ENCODE assay signal across 6 cellular contexts in genomic region chr4:663438-664428, GRCh38. TPM values are rescaled to one million over a fixed set of nuclear protein-coding genes. Genes with fewer than 3 reads are reported as not detected.
DNase-seq lines count a peak whose midpoint lies in the region; ATAC-seq, FAIRE-seq and TF ChIP-seq lines count a peak whose summit lies in the region.

No MANE protein-coding gene starts in this region.

- H3K27ac ChIP-seq in ascending aorta (no peak overlapping the region), muscle layer of duodenum (ENCODE audit: low read length) (no peak overlapping the region)

- no peaks in the 10 kb centered on the region for H3K4me1 ChIP-seq in ascending aorta
- peaks cover 0 to 11% of the 10 kb centered on the region in 2 donors for H3K4me1 ChIP-seq in muscle layer of duodenum (ENCODE audit: control insufficient read depth in 1 of 2, insufficient read depth in 2 of 2, low read length in 2 of 2)

- H3K9me3 ChIP-seq in ascending aorta (no peaks in the 10 kb centered on the region), muscle layer of duodenum (ENCODE audit: control insufficient read depth in 1 of 2, low read length in 2 of 2) (no peaks in the 10 kb centered on the region)

- H3K36me3 ChIP-seq in ascending aorta (no peaks in the 10 kb centered on the region), muscle layer of duodenum (ENCODE audit: control insufficient read depth in 1 of 2, insufficient read depth in 2 of 2, low read length in 2 of 2) (no peaks in the 10 kb centered on the region)

- H3K4me3 ChIP-seq in ascending aorta (peak overlapping the region; percentile 56 to 59), muscle layer of duodenum (ENCODE audit: low read depth in 1 of 2, low read length in 2 of 2) (peak overlapping the region; percentile 66 to 88)

- intact Hi-C loops in ascending aorta (cut with DNase I), result no loop called here

- TF ChIP-seq CTCF in ascending aorta (IDR thresholded peaks at IDR 0.05), result no peak

- no peaks in the 10 kb centered on the region for H3K27me3 ChIP-seq in ascending aorta
- H3K27me3 ChIP-seq in muscle layer of duodenum (ENCODE audit: low read depth, low read length), result no peaks in the 10 kb centered on the region

- FAIRE-seq in urothelium cell line (lab: Jason Lieb, UNC), result no peak

- peak; percentile 76 for ATAC-seq in GM19463 (IDR thresholded peaks at IDR 0.05; ENCODE audit: unreplicated experiment)

- peak; percentile 53 to 78 for DNase-seq in NCI-H524 (lab: John Stamatoyannopoulos, UW)
- DNase-seq in ascending aorta (ENCODE audit: low spot score in 2 of 2), result peak in 1 of 2 donors; percentile 76
- DNase-seq in urothelium cell line (ENCODE audit: low spot score), result peak; percentile 48
- no peak for DNase-seq in HT-29 (ENCODE audit: low spot score)

RNA-seq across cellular contexts. Expression of gene ATP5ME, which starts 10.3 kb away (rescaled TPM):
- not detected for total RNA-seq in ascending aorta
- total RNA-seq in HT-29 (2014; rRNA removed; shearing (Covaris generic)), result 378 and 389 TPM in 2 replicates

RNA-seq across cellular contexts. Expression of gene MYL5, which starts 10.6 kb away (rescaled TPM):
- 1.1 TPM for total RNA-seq in ascending aorta
- 10.9 and 12.6 TPM in 2 replicates for total RNA-seq in HT-29 (2014; rRNA removed; shearing (Covaris generic))

RNA-seq across cellular contexts. Expression of gene SLC49A3, which starts 25.2 kb away (rescaled TPM):
- 17.7 TPM for total RNA-seq in ascending aorta
- 0.56 TPM in 1 of 2 replicates, not detected in the other for total RNA-seq in HT-29 (2014; rRNA removed; shearing (Covaris generic))

RNA-seq across cellular contexts. Expression of gene PDE6B, which starts 38.4 kb away (rescaled TPM):
- total RNA-seq in ascending aorta, result not detected
- not detected in 2 replicates for total RNA-seq in HT-29 (2014; rRNA removed; shearing (Covaris generic))

RNA-seq across cellular contexts. Expression of gene PCGF3, which starts 41.9 kb away (rescaled TPM):
- 124 TPM for total RNA-seq in ascending aorta
- total RNA-seq in HT-29 (2014; rRNA removed; shearing (Covaris generic)), result 48.6 and 64.9 TPM in 2 replicates

Comparison
In these comparisons a context has a peak if more than half of its experiments do, and no peak if none do; other contexts are left out.
1. RNA of gene ATP5ME, which starts 10.3 kb away (total RNA-seq): 378 to 389 TPM in HT-29; not detected in ascending aorta (single experiment); every median in the first group is over 100 times any median in the second.
2. RNA of gene SLC49A3, which starts 25.2 kb away (total RNA-seq): 17.7 TPM in ascending aorta (single experiment); 0.56 TPM in HT-29; every median in the first group is over 10 times any median in the second.